10 cellular contexts compared by ENCODE assay signal in the genomic region with DNA sequence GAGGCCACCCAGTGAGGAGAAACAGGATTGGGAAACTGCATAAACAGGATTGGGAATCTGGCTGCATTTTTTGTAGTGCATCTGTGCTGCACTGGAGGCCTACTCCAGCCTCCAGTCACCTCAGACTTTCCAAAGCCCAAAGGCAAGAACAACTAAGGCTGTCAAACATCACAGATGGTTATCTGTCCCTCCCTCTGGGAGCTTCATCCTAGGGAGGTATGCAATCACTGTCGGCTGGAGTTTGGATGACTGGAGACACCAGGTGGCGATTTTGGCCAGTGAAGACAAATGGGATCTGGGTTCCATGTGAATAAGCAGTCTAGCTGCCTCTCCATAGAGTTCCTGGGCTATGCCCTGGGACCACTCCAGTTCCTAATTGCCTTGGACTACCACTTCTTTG. TPM values are rescaled to one million over a fixed set of nuclear protein-coding genes. Genes with fewer than 3 reads are reported as not detected.
"Had no signal": no experiment of that assay in that cellular context is flagged by ENCODE, and none has a peak within 500 bp of the region (broad histone marks: within the 10 kb centered on the region; RNA-seq: fewer than 3 reads in every experiment).

No MANE protein-coding gene starts in this region.

- H3K27ac ChIP-seq: GM23248, HL-60 had no signal

- H3K4me3 Mint-ChIP-seq: H9, HFFc6, IgD-negative memory B cell had no signal

- ATAC-seq: HCT116, HepG2 had no signal

- H3K4me3 ChIP-seq: GM23248 had no signal

- H3K36me3 Mint-ChIP-seq: IgD-negative memory B cell had no signal

- H3K9ac ChIP-seq: GM23248 had no signal

- DNase-seq: GM23248, H9, HFFc6, KBM-7 had no signal

- H3K27ac Mint-ChIP-seq: H9, HFFc6, IgD-negative memory B cell had no signal

- H3K27me3 Mint-ChIP-seq: IgD-negative memory B cell had no signal

- H3K4me1 Mint-ChIP-seq: H9, IgD-negative memory B cell had no signal

RNA-seq across cellular contexts. Expression of gene SPINK13, which starts 9.3 kb away (rescaled TPM):
- total RNA-seq: GM23248, H1, H9, HepG2, HFFc6, HT1080 had no signal
- polyA plus RNA-seq: GM23248, H1, HepG2, IgD-negative memory B cell had no signal

RNA-seq across cellular contexts. Expression of gene MARCOL, which starts 21.0 kb away (rescaled TPM):
- total RNA-seq: GM23248, H1, H9, HepG2, HFFc6, HT1080 had no signal
- polyA plus RNA-seq: GM23248, H1, HepG2, IgD-negative memory B cell had no signal

RNA-seq across cellular contexts. Expression of gene SPINK7, which starts 52.9 kb away (rescaled TPM):
- total RNA-seq: GM23248, H1, H9, HepG2, HFFc6, HT1080 had no signal
- polyA plus RNA-seq: GM23248, H1, IgD-negative memory B cell had no signal

RNA-seq across cellular contexts. Expression of gene SPINK6, which starts 56.4 kb away (rescaled TPM):
- total RNA-seq: GM23248, H1, H9, HepG2, HFFc6 had no signal
- polyA plus RNA-seq: GM23248, H1, HepG2, IgD-negative memory B cell had no signal
